ENCODE assay signal across 24 cellular contexts in the genomic region with DNA sequence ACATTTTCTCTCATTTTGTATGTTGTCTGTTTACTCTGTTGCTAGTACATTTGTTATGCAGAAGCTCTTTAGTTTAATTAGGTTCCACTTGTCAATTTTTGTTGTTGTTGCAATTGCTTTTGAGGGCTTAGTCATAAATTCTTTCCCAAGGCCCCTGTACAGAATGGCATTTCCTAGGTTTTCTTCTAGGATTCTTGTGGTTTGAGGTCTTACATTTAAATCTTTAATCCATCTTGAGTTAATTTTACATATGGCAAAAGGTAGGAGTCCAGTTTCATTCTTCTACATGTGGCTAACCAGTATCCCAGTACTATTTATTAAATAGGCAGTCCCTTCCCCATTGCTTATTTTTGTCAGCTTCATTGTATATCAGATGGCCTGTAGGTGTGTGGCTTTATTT.
"Had no signal": no experiment of that assay in that cellular context is flagged by ENCODE, and none has a peak within 500 bp of the region (broad histone marks: within the 10 kb centered on the region; RNA-seq: fewer than 3 reads in every experiment).

No MANE protein-coding gene starts in this region.

- ATAC-seq: foreskin keratinocyte; left ventricle myocardium superior; natural killer cell; stimulated activated naive CD8-positive, alpha-beta T cell treated with anti-CD3 and anti-CD28 coated beads, Interleukin-15, Interleukin-2, amounts not matched to agents 100 U/mL and 50 U/mL, for 24 hours; T-helper 17 cell had no signal

- H3K27ac Mint-ChIP-seq: activated naive CD8-positive, alpha-beta T cell treated with anti-CD3 and anti-CD28 coated beads for 36 hours; brain; natural killer cell; progenitor cell of endocrine pancreas; T-helper 17 cell had no signal

- H3K9me3 Mint-ChIP-seq: activated naive CD8-positive, alpha-beta T cell treated with anti-CD3 and anti-CD28 coated beads for 36 hours had no signal

- H3K27ac ChIP-seq: colonic mucosa, dorsolateral prefrontal cortex, esophagus squamous epithelium, foreskin keratinocyte, right atrium auricular region, tibial artery had no signal

- DNase-seq: activated CD4-positive, alpha-beta T cell treated with anti-CD3 and anti-CD28 coated beads for 4 hours; activated CD4-positive, alpha-beta T cell treated with anti-CD3 and anti-CD28 coated beads, Interleukin-2, amount 50 U/mL, for 48 hours; activated CD4-positive, CD25-positive, alpha-beta regulatory T cell; activated naive CD4-positive, alpha-beta T cell treated with Interleukin-2 at 50 U/mL for 16 hours; activated naive CD8-positive, alpha-beta T cell treated with anti-CD3 and anti-CD28 coated beads for 36 hours; activated T-cell treated with anti-CD3 and anti-CD28 coated beads, Interleukin-2, amount 50 U/mL, for 48 hours; amniotic stem cell; central memory CD4-positive, alpha-beta T cell; colonic mucosa; dorsolateral prefrontal cortex; esophagus squamous epithelium; left ventricle myocardium superior; mammary epithelial cell; midbrain; natural killer cell; stimulated activated CD4-positive, alpha-beta T cell treated with anti-CD3 and anti-CD28 coated beads, Interleukin-4, amount 100 ng/mL, for 4 hours; stimulated activated naive CD8-positive, alpha-beta T cell treated with anti-CD3 and anti-CD28 coated beads, Interleukin-15, Interleukin-2, amounts not matched to agents 100 U/mL and 50 U/mL, for 24 hours; substantia nigra; T-helper 17 cell; tibial artery had no signal

- H3K9me3 ChIP-seq: colonic mucosa, esophagus squamous epithelium, right atrium auricular region, tibial artery had no signal

- H3K36me3 Mint-ChIP-seq: activated naive CD8-positive, alpha-beta T cell treated with anti-CD3 and anti-CD28 coated beads for 36 hours; brain; natural killer cell had no signal

- H3K27me3 ChIP-seq: colonic mucosa, dorsolateral prefrontal cortex, esophagus squamous epithelium, foreskin keratinocyte, right atrium auricular region, tibial artery had no signal

- H3K4me1 Mint-ChIP-seq: activated naive CD8-positive, alpha-beta T cell treated with anti-CD3 and anti-CD28 coated beads for 36 hours; brain; natural killer cell; T-helper 17 cell had no signal

- H3K4me3 Mint-ChIP-seq: activated naive CD8-positive, alpha-beta T cell treated with anti-CD3 and anti-CD28 coated beads for 36 hours; brain; natural killer cell; T-helper 17 cell had no signal

- H3K4me3 ChIP-seq: colonic mucosa, dorsolateral prefrontal cortex, esophagus squamous epithelium, right atrium auricular region, tibial artery had no signal

- H3K4me1 ChIP-seq: colonic mucosa, esophagus squamous epithelium, foreskin keratinocyte, right atrium auricular region, tibial artery had no signal

- H3K36me3 ChIP-seq: colonic mucosa, esophagus squamous epithelium, right atrium auricular region, tibial artery had no signal

- H3K27me3 Mint-ChIP-seq: activated naive CD8-positive, alpha-beta T cell treated with anti-CD3 and anti-CD28 coated beads for 36 hours; brain; progenitor cell of endocrine pancreas; T-helper 17 cell had no signal
